In genomic region chr1:148699357-148699756, GRCh38 we compare ENCODE assay signal across 8 cellular contexts. TPM values are rescaled to one million over a fixed set of nuclear protein-coding genes. Genes with fewer than 3 reads are reported as not detected.
A peak's percentile ranks its signal among the peaks of the same experiment; 100 is the strongest.
DNase-seq lines count a peak whose midpoint lies in the region; ATAC-seq and TF ChIP-seq lines count a peak whose summit lies in the region.
"Not testable (repeated sequence)": the region's sequence is repeated elsewhere in the genome, so short reads cannot be mapped to it uniquely, and the experiment has no call there.
"Had no signal": no experiment of that assay in that cellular context is flagged by ENCODE, and none has a peak within 500 bp of the region (broad histone marks: within the 10 kb centered on the region; RNA-seq: fewer than 3 reads in every experiment).

No MANE protein-coding gene starts in this region.

- H3K4me1 Mint-ChIP-seq in CD8-positive, alpha-beta T cell (ENCODE audit: low read depth); T-cell; activated CD8-positive, alpha-beta T cell treated with anti-CD3 and anti-CD28 coated beads for 36 hours (ENCODE audit: low read depth); activated T-helper 17 cell treated with anti-CD3 and anti-CD28 coated beads, Interleukin-2, amount 50 U/mL, for 72 hours; effector memory CD8-positive, alpha-beta T cell (ENCODE audit: low read depth in 2 of 2); naive thymus-derived CD8-positive, alpha-beta T cell; stimulated activated naive B cell treated with anti-CD40 and anti-IgM and Interleukin-4, amounts not matched to agents 10 μg/mL and 1 μg/mL and 100 μg/mL, for 72 hours: not testable (repeated sequence)

- H3K36me3 Mint-ChIP-seq in CD8-positive, alpha-beta T cell; T-cell; activated CD8-positive, alpha-beta T cell treated with anti-CD3 and anti-CD28 coated beads for 36 hours (ENCODE audit: low read depth); activated T-helper 17 cell treated with anti-CD3 and anti-CD28 coated beads, Interleukin-2, amount 50 U/mL, for 72 hours (ENCODE audit: low read depth); effector memory CD8-positive, alpha-beta T cell (ENCODE audit: insufficient read depth); naive thymus-derived CD8-positive, alpha-beta T cell; stimulated activated naive B cell treated with anti-CD40 and anti-IgM and Interleukin-4, amounts not matched to agents 10 μg/mL and 1 μg/mL and 100 μg/mL, for 72 hours: not testable (repeated sequence)

- H3K9me3 Mint-ChIP-seq in CD8-positive, alpha-beta T cell; T-cell; activated CD8-positive, alpha-beta T cell treated with anti-CD3 and anti-CD28 coated beads for 36 hours; activated T-helper 17 cell treated with anti-CD3 and anti-CD28 coated beads, Interleukin-2, amount 50 U/mL, for 72 hours; effector memory CD8-positive, alpha-beta T cell; naive thymus-derived CD8-positive, alpha-beta T cell; stimulated activated naive B cell treated with anti-CD40 and anti-IgM and Interleukin-4, amounts not matched to agents 10 μg/mL and 1 μg/mL and 100 μg/mL, for 72 hours: not testable (repeated sequence)

- not testable (repeated sequence) for H3K27me3 Mint-ChIP-seq in CD8-positive, alpha-beta T cell (ENCODE audit: low read depth); T-cell; activated CD8-positive, alpha-beta T cell treated with anti-CD3 and anti-CD28 coated beads for 36 hours; activated T-helper 17 cell treated with anti-CD3 and anti-CD28 coated beads, Interleukin-2, amount 50 U/mL, for 72 hours; effector memory CD8-positive, alpha-beta T cell; naive thymus-derived CD8-positive, alpha-beta T cell; stimulated activated naive B cell treated with anti-CD40 and anti-IgM and Interleukin-4, amounts not matched to agents 10 μg/mL and 1 μg/mL and 100 μg/mL, for 72 hours

- CTCF ChIA-PET in CD8-positive, alpha-beta T cell (lab: Charles Lee); T-cell (lab: Charles Lee); activated CD8-positive, alpha-beta T cell treated with anti-CD3 and anti-CD28 coated beads for 36 hours (lab: Charles Lee): not testable (repeated sequence)

- not testable (repeated sequence) for H3K27ac Mint-ChIP-seq in CD8-positive, alpha-beta T cell; T-cell; activated CD8-positive, alpha-beta T cell treated with anti-CD3 and anti-CD28 coated beads for 36 hours; activated T-helper 17 cell treated with anti-CD3 and anti-CD28 coated beads, Interleukin-2, amount 50 U/mL, for 72 hours; effector memory CD8-positive, alpha-beta T cell; naive thymus-derived CD8-positive, alpha-beta T cell; stimulated activated naive B cell treated with anti-CD40 and anti-IgM and Interleukin-4, amounts not matched to agents 10 μg/mL and 1 μg/mL and 100 μg/mL, for 72 hours

- H3K27me3 ChIP-seq in CD8-positive, alpha-beta T cell (ENCODE audit: insufficient read depth, low read length), result not testable (repeated sequence)

- H3K4me3 Mint-ChIP-seq in CD8-positive, alpha-beta T cell; T-cell; activated CD8-positive, alpha-beta T cell treated with anti-CD3 and anti-CD28 coated beads for 36 hours; activated T-helper 17 cell treated with anti-CD3 and anti-CD28 coated beads, Interleukin-2, amount 50 U/mL, for 72 hours; effector memory CD8-positive, alpha-beta T cell; naive thymus-derived CD8-positive, alpha-beta T cell; stimulated activated naive B cell treated with anti-CD40 and anti-IgM and Interleukin-4, amounts not matched to agents 10 μg/mL and 1 μg/mL and 100 μg/mL, for 72 hours: not testable (repeated sequence)

- not testable (repeated sequence) for DNase-seq in CD8-positive, alpha-beta T cell; T-cell; activated CD8-positive, alpha-beta T cell treated with anti-CD3 and anti-CD28 coated beads for 36 hours; effector memory CD8-positive, alpha-beta T cell; naive thymus-derived CD8-positive, alpha-beta T cell; stimulated activated naive B cell treated with anti-CD40 and anti-IgM and Interleukin-4, amounts not matched to agents 10 μg/mL and 1 μg/mL and 100 μg/mL, for 72 hours

- ATAC-seq in CD8-positive, alpha-beta T cell, result peak; percentile 61
- peak; percentile 64 to 94 (median 74) for ATAC-seq in T-cell (replicated peaks in 1 of 4)
- peak; percentile 95 for ATAC-seq in activated CD8-positive, alpha-beta T cell treated with anti-CD3 and anti-CD28 coated beads for 36 hours
- ATAC-seq in activated T-helper 17 cell treated with anti-CD3 and anti-CD28 coated beads, Interleukin-2, amount 50 U/mL, for 72 hours (replicated peaks), result peak; percentile 100
- peak; percentile 71 for ATAC-seq in effector memory CD8-positive, alpha-beta T cell (replicated peaks)
- ATAC-seq in naive thymus-derived CD8-positive, alpha-beta T cell, result peak; percentile 65 to 72
- peak; percentile 96 to 99 for ATAC-seq in stimulated activated naive B cell treated with anti-CD40 and anti-IgM and Interleukin-4, amounts not matched to agents 10 μg/mL and 1 μg/mL and 100 μg/mL, for 72 hours (replicated peaks)

- intact Hi-C loops in CD8-positive, alpha-beta T cell (cut with DNase I, micrococcal nuclease); activated CD8-positive, alpha-beta T cell treated with anti-CD3 and anti-CD28 coated beads for 36 hours (cut with micrococcal nuclease): not testable (repeated sequence)

- TF ChIP-seq CTCF in CD8-positive, alpha-beta T cell (IDR thresholded peaks at IDR 0.05); activated CD8-positive, alpha-beta T cell treated with anti-CD3 and anti-CD28 coated beads for 36 hours (IDR thresholded peaks at IDR 0.05): not testable (repeated sequence)

- H3K36me3 ChIP-seq in CD8-positive, alpha-beta T cell (ENCODE audit: insufficient read depth, low read length), result not testable (repeated sequence)

- H3K9me3 ChIP-seq in CD8-positive, alpha-beta T cell (ENCODE audit: low read length), result not testable (repeated sequence)

- not testable (repeated sequence) for H3K27ac ChIP-seq in CD8-positive, alpha-beta T cell (ENCODE audit: low read depth, low read length)

- not testable (repeated sequence) for H3K4me3 ChIP-seq in CD8-positive, alpha-beta T cell (ENCODE audit: low read depth, low read length)

- POLR2A ChIA-PET in CD8-positive, alpha-beta T cell (lab: Charles Lee); T-cell (lab: Charles Lee); activated CD8-positive, alpha-beta T cell treated with anti-CD3 and anti-CD28 coated beads for 36 hours (lab: Charles Lee); naive thymus-derived CD8-positive, alpha-beta T cell (lab: Charles Lee): not testable (repeated sequence)

- not testable (repeated sequence) for H3K4me1 ChIP-seq in CD8-positive, alpha-beta T cell (ENCODE audit: insufficient read depth, low read length)

RNA-seq across cellular contexts. Expression of gene NUDT4B, which starts 49.2 kb away (rescaled TPM):
- not detected for total RNA-seq in CD8-positive, alpha-beta T cell
- total RNA-seq in T-cell, result 1 to 10 TPM in 1 of 5 donors, under 1 TPM in 1, not detected in 3; 0.55 to 1.9 TPM
- total RNA-seq in activated CD8-positive, alpha-beta T cell treated with anti-CD3 and anti-CD28 coated beads for 36 hours, result not detected
- under 1 TPM in 1 of 2 donors, not detected in 1; 0.58 TPM for total RNA-seq in activated T-helper 17 cell treated with anti-CD3 and anti-CD28 coated beads, Interleukin-2, amount 50 U/mL, for 72 hours
- total RNA-seq in naive thymus-derived CD8-positive, alpha-beta T cell, result not detected
- polyA plus RNA-seq in naive thymus-derived CD8-positive, alpha-beta T cell, result 1 to 10 TPM; 5.3 to 8.2 (median 7.5) TPM
- total RNA-seq: H1 had no signal
